Comparison of ENCODE assay signal across 5 cellular contexts in the genomic region with DNA sequence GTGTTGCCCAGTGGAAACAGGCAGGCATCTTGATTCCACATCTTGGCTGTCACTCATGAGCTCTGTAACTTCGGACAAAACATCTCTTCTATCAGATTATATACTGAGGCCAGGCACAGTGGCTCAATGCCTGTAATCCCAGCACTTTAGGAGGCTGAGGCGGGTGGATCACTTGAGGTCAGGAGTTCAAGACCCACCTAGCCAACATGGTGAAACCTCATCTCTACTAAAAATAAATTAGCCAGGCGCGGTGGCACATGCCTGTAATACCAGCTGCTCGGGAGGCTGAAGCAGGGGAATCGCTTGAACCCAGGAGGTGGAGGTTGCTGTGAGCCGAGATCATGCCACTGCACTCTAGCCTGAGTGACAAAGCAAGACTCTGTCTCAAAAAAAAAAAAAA. TPM values are rescaled to one million over a fixed set of nuclear protein-coding genes. Genes with fewer than 3 reads are reported as not detected.
DNase-seq lines count a peak whose midpoint lies in the region; ATAC-seq and TF ChIP-seq lines count a peak whose summit lies in the region.
"Not testable (repeated sequence)": the region's sequence is repeated elsewhere in the genome, so short reads cannot be mapped to it uniquely, and the experiment has no call there.

No MANE protein-coding gene starts in this region.

- CTCF ChIA-PET in CD4-positive, alpha-beta T cell (lab: Charles Lee), result interaction anchor here (1.3 kb wide), 1 partner anchor 9 kb away, joined by 4 read pairs; no protein-coding TSS in a partner anchor

- not testable (repeated sequence) for H3K9ac ChIP-seq in endodermal cell (ENCODE audit: extremely low read depth, low read length, poor library complexity, severe bottlenecking)

- POLR2A ChIA-PET in CD4-positive, alpha-beta T cell (lab: Charles Lee), result not testable (repeated sequence)

- H3K9me3 ChIP-seq in CD4-positive, alpha-beta T cell (ENCODE audit: control insufficient read depth, low read length); endodermal cell (ENCODE audit: control insufficient read depth, low read length); gastrocnemius medialis: not testable (repeated sequence)

- not testable (repeated sequence) for H3K27me3 Mint-ChIP-seq in CD4-positive, alpha-beta T cell; endodermal cell (ENCODE audit: insufficient read depth); stimulated activated naive B cell treated with anti-CD40 and anti-IgM and Interleukin-4, amounts not matched to agents 10 μg/mL and 1 μg/mL and 100 μg/mL, for 72 hours

- intact Hi-C loops in CD4-positive, alpha-beta T cell (cut with DNase I, micrococcal nuclease), result loop anchor here in 1 of 2 experiments (10.0 kb wide), 1 partner anchor 830 kb away; no protein-coding TSS in a partner anchor
- intact Hi-C loops in gastrocnemius medialis (cut with DNase I; ENCODE audit: low total_unique reads), result loop anchor here (5.0 kb wide), 2 partner anchors 193 to 303 kb away; no protein-coding TSS in a partner anchor

- 93 to 100% methylated on average over 5 to 7 of the region's 7 CpGs for WGBS in endodermal cell (ENCODE audit: insufficient coverage in 1 of 2, insufficient read length in 1 of 2), 2 experiments

- H3K36me3 ChIP-seq in endodermal cell (ENCODE audit: control insufficient read depth, insufficient read depth, low read length) (peaks cover 47% of the 10 kb centered on the region), gastrocnemius medialis (peaks cover 0 to 58% of the 10 kb centered on the region in 2 donors)

- in situ Hi-C loops in gastrocnemius medialis (cut with MboI; ENCODE audit: low sequenced_read_pairs in 4 of 4), result loop anchor here in 3 of 4 donors (5.0 to 25.0 kb wide), 2 partner anchors 288 to 298 kb away; no protein-coding TSS in a partner anchor

- not testable (repeated sequence) for H3K27me3 ChIP-seq in CD4-positive, alpha-beta T cell (ENCODE audit: control insufficient read depth, insufficient read depth, low read length); endodermal cell (ENCODE audit: control insufficient read depth, insufficient read depth, low read length, poor library complexity, severe bottlenecking); gastrocnemius medialis

- DNase-seq in CD4-positive, alpha-beta T cell; endodermal cell; stimulated activated naive B cell treated with anti-CD40 and anti-IgM and Interleukin-4, amounts not matched to agents 10 μg/mL and 1 μg/mL and 100 μg/mL, for 72 hours: not testable (repeated sequence)
- DNase-seq in activated CD8-positive, alpha-beta memory T cell treated with anti-CD3 and anti-CD28 coated beads for 24 hours, result peak; percentile 9
- DNase-seq in gastrocnemius medialis, result peak in 1 of 2 donors; percentile 53

- H3K4me3 Mint-ChIP-seq in CD4-positive, alpha-beta T cell; endodermal cell; stimulated activated naive B cell treated with anti-CD40 and anti-IgM and Interleukin-4, amounts not matched to agents 10 μg/mL and 1 μg/mL and 100 μg/mL, for 72 hours: not testable (repeated sequence)

- not testable (repeated sequence) for H3K9me3 Mint-ChIP-seq in CD4-positive, alpha-beta T cell; endodermal cell; stimulated activated naive B cell treated with anti-CD40 and anti-IgM and Interleukin-4, amounts not matched to agents 10 μg/mL and 1 μg/mL and 100 μg/mL, for 72 hours

- not testable (repeated sequence) for H3K27ac ChIP-seq in CD4-positive, alpha-beta T cell (ENCODE audit: low read depth, low read length); endodermal cell (ENCODE audit: low read depth, low read length)
- peak overlapping the region; percentile 4 to 60 (median 34) for H3K27ac ChIP-seq in gastrocnemius medialis

- TF ChIP-seq CTCF in CD4-positive, alpha-beta T cell (IDR thresholded peaks at IDR 0.05); endodermal cell (conservative IDR thresholded peaks at IDR 0.05); gastrocnemius medialis (IDR thresholded peaks at IDR 0.05 in 4 of 5, conservative IDR thresholded peaks at IDR 0.05 in 1 of 5): not testable (repeated sequence)

- not testable (repeated sequence) for ATAC-seq in CD4-positive, alpha-beta T cell (ENCODE audit: poor library complexity); stimulated activated naive B cell treated with anti-CD40 and anti-IgM and Interleukin-4, amounts not matched to agents 10 μg/mL and 1 μg/mL and 100 μg/mL, for 72 hours (replicated peaks)
- ATAC-seq in gastrocnemius medialis, result peak; percentile 54 to 57

- TF ChIP-seq POLR2A in gastrocnemius medialis (IDR thresholded peaks at IDR 0.05), result not testable (repeated sequence)

- H3K4me1 ChIP-seq in endodermal cell (ENCODE audit: control insufficient read depth, insufficient read depth, low read length); gastrocnemius medialis: not testable (repeated sequence)

- peak overlapping the region; percentile 42 for H3K27ac Mint-ChIP-seq in CD4-positive, alpha-beta T cell
- peak overlapping the region; percentile 5 for H3K27ac Mint-ChIP-seq in endodermal cell
- peak overlapping the region; percentile 47 for H3K27ac Mint-ChIP-seq in stimulated activated naive B cell treated with anti-CD40 and anti-IgM and Interleukin-4, amounts not matched to agents 10 μg/mL and 1 μg/mL and 100 μg/mL, for 72 hours

- not testable (repeated sequence) for H3K4me3 ChIP-seq in endodermal cell (ENCODE audit: low read length); gastrocnemius medialis

- H3K4me1 Mint-ChIP-seq in CD4-positive, alpha-beta T cell (ENCODE audit: low read depth); endodermal cell; stimulated activated naive B cell treated with anti-CD40 and anti-IgM and Interleukin-4, amounts not matched to agents 10 μg/mL and 1 μg/mL and 100 μg/mL, for 72 hours: not testable (repeated sequence)

- H3K36me3 Mint-ChIP-seq in CD4-positive, alpha-beta T cell (ENCODE audit: low read depth), result peaks cover 68% of the 10 kb centered on the region
- H3K36me3 Mint-ChIP-seq in endodermal cell (ENCODE audit: low read depth), result peaks cover 56% of the 10 kb centered on the region
- H3K36me3 Mint-ChIP-seq in stimulated activated naive B cell treated with anti-CD40 and anti-IgM and Interleukin-4, amounts not matched to agents 10 μg/mL and 1 μg/mL and 100 μg/mL, for 72 hours, result peaks cover 23 to 25% of the 10 kb centered on the region in 2 donors

RNA-seq across cellular contexts. Expression of a gene that starts 23.3 kb away (rescaled TPM):
- 1 to 10 TPM; 6.4 to 7.5 TPM for total RNA-seq in CD4-positive, alpha-beta T cell
- total RNA-seq in endodermal cell, result 10 to 100 TPM; 13.1 to 16.6 TPM
- polyA plus RNA-seq in endodermal cell (2013, experiment 1 of 2), result 14.5 TPM
- 14.9 TPM for polyA plus RNA-seq in endodermal cell (2013, experiment 2 of 2)
- 10 to 100 TPM; 22.7 to 27.3 (median 24.9) TPM for total RNA-seq in gastrocnemius medialis

RNA-seq across cellular contexts. Expression of a gene that starts 33.2 kb away (rescaled TPM):
- total RNA-seq in CD4-positive, alpha-beta T cell, result 10 to 100 TPM; 14.4 to 16.7 TPM
- total RNA-seq in endodermal cell (10 to 100 TPM; 22.2 to 25.9 TPM), gastrocnemius medialis (10 to 100 TPM in 2 of 4 donors, 1 to 10 TPM in 2; 7.9 to 13.5 (median 9.6) TPM)
- polyA plus RNA-seq in endodermal cell (2013, experiment 1 of 2), result 37.1 TPM
- polyA plus RNA-seq in endodermal cell (2013, experiment 2 of 2), result 39.4 TPM
